1 cellular context compared by ENCODE assay signal in genomic region chr12:9113987-9114309, GRCh38.
TF ChIP-seq lines count a peak whose summit lies in the region.

No MANE protein-coding gene starts in this region.

TF ChIP-seq in HepG2, 621 proteins besides CTCF, POLR2A, EP300 and RAD21 (continued from another document and continues in another):
- TF ChIP-seq ATF5 (CRISPR knock-in tag; IDR thresholded peaks at IDR 0.05; ENCODE audit: low read depth) (no peak), TIGD3 (CRISPR knock-in tag; IDR thresholded peaks at IDR 0.05; ENCODE audit: borderline replicate concordance) (no peak), ZNF768 (CRISPR knock-in tag; IDR thresholded peaks at IDR 0.05) (no peak), ZBTB1 (CRISPR knock-in tag; IDR thresholded peaks at IDR 0.05; ENCODE audit: borderline replicate concordance) (no peak), ARNT2 (CRISPR knock-in tag; IDR thresholded peaks at IDR 0.05; ENCODE audit: low read depth) (no peak), ZNF224 (CRISPR knock-in tag; IDR thresholded peaks at IDR 0.05) (no peak), CENPX (CRISPR knock-in tag; IDR thresholded peaks at IDR 0.05) (no peak), XBP1 (CRISPR knock-in tag; IDR thresholded peaks at IDR 0.05) (no peak), MED1 (CRISPR knock-in tag; IDR thresholded peaks at IDR 0.05) (peak; percentile 78), ZFP36L2 (CRISPR knock-in tag; IDR thresholded peaks at IDR 0.05) (no peak), PCBP1 (IDR thresholded peaks at IDR 0.05; ENCODE audit: borderline replicate concordance, low read depth, low read length) (no peak), ZKSCAN8 (CRISPR knock-in tag; IDR thresholded peaks at IDR 0.05; ENCODE audit: borderline replicate concordance) (no peak), ZXDC (CRISPR knock-in tag; IDR thresholded peaks at IDR 0.05) (no peak), ZNF570 (CRISPR knock-in tag; IDR thresholded peaks at IDR 0.05; ENCODE audit: borderline replicate concordance) (no peak), ZNF564 (CRISPR knock-in tag; IDR thresholded peaks at IDR 0.05) (no peak), RELA (CRISPR knock-in tag; IDR thresholded peaks at IDR 0.05) (no peak), NR2C2 (CRISPR knock-in tag; IDR thresholded peaks at IDR 0.05; ENCODE audit: borderline replicate concordance) (0 out of 2 replicates have a peak, but pooled peaks have one; percentile 42), ZFP1 (CRISPR knock-in tag; IDR thresholded peaks at IDR 0.05) (no peak), SOX13 (IDR thresholded peaks at IDR 0.05) (peak; percentile 74), SOX13 (CRISPR knock-in tag; conservative IDR thresholded peaks at IDR 0.05 in 1 of 2, IDR thresholded peaks at IDR 0.05 in 1 of 2) (peak in 1 of 2 experiments; percentile 83; a peak in 2 of 4 replicates), ZNF143 (CRISPR knock-in tag; IDR thresholded peaks at IDR 0.05) (no peak), SMAD3 (CRISPR knock-in tag; IDR thresholded peaks at IDR 0.05) (no peak), NFE2 (CRISPR knock-in tag; IDR thresholded peaks at IDR 0.05) (no peak), BATF2 (CRISPR knock-in tag; IDR thresholded peaks at IDR 0.05) (no peak), DPF2 (CRISPR knock-in tag; IDR thresholded peaks at IDR 0.05; ENCODE audit: borderline replicate concordance, low read depth) (peak; percentile 36; the same call in 1 of the 2 replicates), ZFAT (CRISPR knock-in tag; conservative IDR thresholded peaks at IDR 0.05) (no peak), ZNF792 (CRISPR knock-in tag; IDR thresholded peaks at IDR 0.05) (peak; percentile 57; the same call in 1 of the 2 replicates), ZNF710 (CRISPR knock-in tag; IDR thresholded peaks at IDR 0.05; ENCODE audit: borderline replicate concordance) (no peak), SP140L (CRISPR knock-in tag; IDR thresholded peaks at IDR 0.05; ENCODE audit: borderline replicate concordance) (no peak), ZNF333 (CRISPR knock-in tag; IDR thresholded peaks at IDR 0.05; ENCODE audit: borderline replicate concordance) (no peak), SALL1 (CRISPR knock-in tag; IDR thresholded peaks at IDR 0.05) (no peak; the same call in 1 of the 2 replicates), ZSCAN31 (CRISPR knock-in tag; IDR thresholded peaks at IDR 0.05; ENCODE audit: low read depth) (no peak), CERS6 (CRISPR knock-in tag; IDR thresholded peaks at IDR 0.05) (no peak), MLLT10 (CRISPR knock-in tag; IDR thresholded peaks at IDR 0.05) (peak; percentile 96; the same call in 1 of the 2 replicates), ISL2 (CRISPR knock-in tag; IDR thresholded peaks at IDR 0.05) (peak; percentile 89), ATF7 (IDR thresholded peaks at IDR 0.05) (no peak), ATF7 (CRISPR knock-in tag; IDR thresholded peaks at IDR 0.05) (no peak), ZC3H13 (CRISPR knock-in tag; IDR thresholded peaks at IDR 0.05) (no peak)
- TF ChIP-seq, protein P1, sequence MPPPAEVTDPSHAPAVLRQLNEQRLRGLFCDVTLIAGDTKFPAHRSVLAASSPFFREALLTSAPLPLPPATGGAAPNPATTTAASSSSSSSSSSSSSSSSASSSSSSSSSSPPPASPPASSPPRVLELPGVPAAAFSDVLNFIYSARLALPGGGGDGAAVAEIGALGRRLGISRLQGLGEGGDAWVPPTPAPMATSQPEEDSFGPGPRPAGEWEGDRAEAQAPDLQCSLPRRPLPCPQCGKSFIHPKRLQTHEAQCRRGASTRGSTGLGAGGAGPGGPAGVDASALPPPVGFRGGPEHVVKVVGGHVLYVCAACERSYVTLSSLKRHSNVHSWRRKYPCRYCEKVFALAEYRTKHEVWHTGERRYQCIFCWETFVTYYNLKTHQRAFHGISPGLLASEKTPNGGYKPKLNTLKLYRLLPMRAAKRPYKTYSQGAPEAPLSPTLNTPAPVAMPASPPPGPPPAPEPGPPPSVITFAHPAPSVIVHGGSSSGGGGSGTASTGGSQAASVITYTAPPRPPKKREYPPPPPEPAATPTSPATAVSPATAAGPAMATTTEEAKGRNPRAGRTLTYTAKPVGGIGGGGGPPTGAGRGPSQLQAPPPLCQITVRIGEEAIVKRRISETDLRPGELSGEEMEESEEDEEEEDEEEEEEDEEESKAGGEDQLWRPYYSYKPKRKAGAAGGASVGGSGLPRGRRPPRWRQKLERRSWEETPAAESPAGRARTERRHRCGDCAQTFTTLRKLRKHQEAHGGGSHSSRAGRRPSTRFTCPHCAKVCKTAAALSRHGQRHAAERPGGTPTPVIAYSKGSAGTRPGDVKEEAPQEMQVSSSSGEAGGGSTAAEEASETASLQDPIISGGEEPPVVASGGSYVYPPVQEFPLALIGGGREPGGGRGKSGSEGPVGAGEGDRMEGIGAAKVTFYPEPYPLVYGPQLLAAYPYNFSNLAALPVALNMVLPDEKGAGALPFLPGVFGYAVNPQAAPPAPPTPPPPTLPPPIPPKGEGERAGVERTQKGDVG (CRISPR knock-in tag; IDR thresholded peaks at IDR 0.05; ENCODE audit: borderline replicate concordance) = no peak
- TF ChIP-seq, protein P2, sequence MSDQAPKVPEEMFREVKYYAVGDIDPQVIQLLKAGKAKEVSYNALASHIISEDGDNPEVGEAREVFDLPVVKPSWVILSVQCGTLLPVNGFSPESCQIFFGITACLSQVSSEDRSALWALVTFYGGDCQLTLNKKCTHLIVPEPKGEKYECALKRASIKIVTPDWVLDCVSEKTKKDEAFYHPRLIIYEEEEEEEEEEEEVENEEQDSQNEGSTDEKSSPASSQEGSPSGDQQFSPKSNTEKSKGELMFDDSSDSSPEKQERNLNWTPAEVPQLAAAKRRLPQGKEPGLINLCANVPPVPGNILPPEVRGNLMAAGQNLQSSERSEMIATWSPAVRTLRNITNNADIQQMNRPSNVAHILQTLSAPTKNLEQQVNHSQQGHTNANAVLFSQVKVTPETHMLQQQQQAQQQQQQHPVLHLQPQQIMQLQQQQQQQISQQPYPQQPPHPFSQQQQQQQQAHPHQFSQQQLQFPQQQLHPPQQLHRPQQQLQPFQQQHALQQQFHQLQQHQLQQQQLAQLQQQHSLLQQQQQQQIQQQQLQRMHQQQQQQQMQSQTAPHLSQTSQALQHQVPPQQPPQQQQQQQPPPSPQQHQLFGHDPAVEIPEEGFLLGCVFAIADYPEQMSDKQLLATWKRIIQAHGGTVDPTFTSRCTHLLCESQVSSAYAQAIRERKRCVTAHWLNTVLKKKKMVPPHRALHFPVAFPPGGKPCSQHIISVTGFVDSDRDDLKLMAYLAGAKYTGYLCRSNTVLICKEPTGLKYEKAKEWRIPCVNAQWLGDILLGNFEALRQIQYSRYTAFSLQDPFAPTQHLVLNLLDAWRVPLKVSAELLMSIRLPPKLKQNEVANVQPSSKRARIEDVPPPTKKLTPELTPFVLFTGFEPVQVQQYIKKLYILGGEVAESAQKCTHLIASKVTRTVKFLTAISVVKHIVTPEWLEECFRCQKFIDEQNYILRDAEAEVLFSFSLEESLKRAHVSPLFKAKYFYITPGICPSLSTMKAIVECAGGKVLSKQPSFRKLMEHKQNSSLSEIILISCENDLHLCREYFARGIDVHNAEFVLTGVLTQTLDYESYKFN (CRISPR knock-in tag; conservative IDR thresholded peaks at IDR 0.05) = peak; percentile 67
- TF ChIP-seq, protein P3, sequence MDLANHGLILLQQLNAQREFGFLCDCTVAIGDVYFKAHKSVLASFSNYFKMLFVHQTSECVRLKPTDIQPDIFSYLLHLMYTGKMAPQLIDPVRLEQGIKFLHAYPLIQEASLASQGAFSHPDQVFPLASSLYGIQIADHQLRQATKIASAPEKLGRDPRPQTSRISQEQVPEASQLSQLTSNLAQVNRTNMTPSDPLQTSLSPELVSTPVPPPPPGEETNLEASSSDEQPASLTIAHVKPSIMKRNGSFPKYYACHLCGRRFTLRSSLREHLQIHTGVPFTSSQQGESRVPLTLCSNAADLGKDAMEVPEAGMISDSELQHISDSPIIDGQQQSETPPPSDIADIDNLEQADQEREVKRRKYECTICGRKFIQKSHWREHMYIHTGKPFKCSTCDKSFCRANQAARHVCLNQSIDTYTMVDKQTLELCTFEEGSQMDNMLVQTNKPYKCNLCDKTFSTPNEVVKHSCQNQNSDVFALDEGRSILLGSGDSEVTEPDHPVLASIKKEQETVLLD (CRISPR knock-in tag; IDR thresholded peaks at IDR 0.05; ENCODE audit: low read depth) = no peak
- TF ChIP-seq, protein P4, sequence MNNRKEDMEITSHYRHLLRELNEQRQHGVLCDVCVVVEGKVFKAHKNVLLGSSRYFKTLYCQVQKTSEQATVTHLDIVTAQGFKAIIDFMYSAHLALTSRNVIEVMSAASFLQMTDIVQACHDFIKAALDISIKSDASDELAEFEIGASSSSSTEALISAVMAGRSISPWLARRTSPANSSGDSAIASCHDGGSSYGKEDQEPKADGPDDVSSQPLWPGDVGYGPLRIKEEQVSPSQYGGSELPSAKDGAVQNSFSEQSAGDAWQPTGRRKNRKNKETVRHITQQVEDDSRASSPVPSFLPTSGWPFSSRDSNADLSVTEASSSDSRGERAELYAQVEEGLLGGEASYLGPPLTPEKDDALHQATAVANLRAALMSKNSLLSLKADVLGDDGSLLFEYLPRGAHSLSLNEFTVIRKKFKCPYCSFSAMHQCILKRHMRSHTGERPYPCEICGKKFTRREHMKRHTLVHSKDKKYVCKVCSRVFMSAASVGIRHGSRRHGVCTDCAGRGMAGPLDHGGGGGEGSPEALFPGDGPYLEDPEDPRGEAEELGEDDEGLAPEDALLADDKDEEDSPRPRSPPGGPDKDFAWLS (CRISPR knock-in tag; IDR thresholded peaks at IDR 0.05; ENCODE audit: borderline replicate concordance) = no peak
- TF ChIP-seq, protein P5, sequence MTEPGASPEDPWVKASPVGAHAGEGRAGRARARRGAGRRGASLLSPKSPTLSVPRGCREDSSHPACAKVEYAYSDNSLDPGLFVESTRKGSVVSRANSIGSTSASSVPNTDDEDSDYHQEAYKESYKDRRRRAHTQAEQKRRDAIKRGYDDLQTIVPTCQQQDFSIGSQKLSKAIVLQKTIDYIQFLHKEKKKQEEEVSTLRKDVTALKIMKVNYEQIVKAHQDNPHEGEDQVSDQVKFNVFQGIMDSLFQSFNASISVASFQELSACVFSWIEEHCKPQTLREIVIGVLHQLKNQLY (CRISPR knock-in tag; IDR thresholded peaks at IDR 0.05) = peak; percentile 67
